1 cellular context compared by ENCODE assay signal in genomic region chr9:133347985-133348762, GRCh38.
TF ChIP-seq lines count a peak whose summit lies in the region.

MED22 (minus strand) TSS chr9:133348131; CDS start chr9:133346662, 1,469 bp downstream.
RPL7A (plus strand) TSS chr9:133348218; CDS start chr9:133348244, 26 bp downstream.

TF ChIP-seq in K562, 482 proteins besides CTCF, POLR2A, EP300 and RAD21 (continued from another document and continues in another):
- TF ChIP-seq REST (CRISPR knock-in tag; IDR thresholded peaks at IDR 0.05; ENCODE audit: low read depth): no peak
- TF ChIP-seq OTX1 (CRISPR knock-in tag; IDR thresholded peaks at IDR 0.05): 0 out of 2 replicates have a peak, but pooled peaks have one; percentile 65
- TF ChIP-seq PREB (CRISPR knock-in tag; IDR thresholded peaks at IDR 0.05): no peak
- peak; percentile 84 for TF ChIP-seq ZNF143 (CRISPR knock-in tag; IDR thresholded peaks at IDR 0.05)
- no peak for TF ChIP-seq MXD1 (CRISPR knock-in tag; IDR thresholded peaks at IDR 0.05; ENCODE audit: borderline replicate concordance, poor library complexity, severe bottlenecking)
- TF ChIP-seq ZFPM2 (CRISPR knock-in tag; IDR thresholded peaks at IDR 0.05): no peak
- no peak; the same call in 1 of the 2 replicates for TF ChIP-seq GMEB1 (CRISPR knock-in tag; IDR thresholded peaks at IDR 0.05)
- no peak for TF ChIP-seq ZNF253 (CRISPR knock-in tag; conservative IDR thresholded peaks at IDR 0.05)
- TF ChIP-seq FOS (IDR thresholded peaks at IDR 0.05; ENCODE audit: extremely low read depth, insufficient read length): no peak
- peak; percentile 91 for TF ChIP-seq GTF2E2 (tag; IDR thresholded peaks at IDR 0.05)
- TF ChIP-seq NFXL1 (CRISPR knock-in tag; IDR thresholded peaks at IDR 0.05): no peak
- no peak for TF ChIP-seq MECOM (CRISPR knock-in tag; IDR thresholded peaks at IDR 0.05)
- no peak for TF ChIP-seq DNMT1 (IDR thresholded peaks at IDR 0.05)
- TF ChIP-seq HDAC1 (IDR thresholded peaks at IDR 0.05): peak in 1 of 2 experiments; percentile 78; a peak in 1 of 4 replicates
- TF ChIP-seq ZNF263 (CRISPR knock-in tag; IDR thresholded peaks at IDR 0.05; ENCODE audit: borderline replicate concordance): peak; percentile 63; the same call in 1 of the 2 replicates
- no peak for TF ChIP-seq MCM3 (IDR thresholded peaks at IDR 0.05)
- TF ChIP-seq RUNX1 (IDR thresholded peaks at IDR 0.05; ENCODE audit: low read depth): 0 out of 2 replicates have a peak, but pooled peaks have one; percentile 20
- no peak for TF ChIP-seq DMBX1 (CRISPR knock-in tag; IDR thresholded peaks at IDR 0.05; ENCODE audit: borderline replicate concordance)
- no peak for TF ChIP-seq ZNF232 (CRISPR knock-in tag; IDR thresholded peaks at IDR 0.05)
- TF ChIP-seq ARID2 (IDR thresholded peaks at IDR 0.05): no peak
- peak; percentile 68; the same call in 1 of the 2 replicates for TF ChIP-seq ETV5 (CRISPR knock-in tag; IDR thresholded peaks at IDR 0.05; ENCODE audit: low read depth)
- TF ChIP-seq MAFK (IDR thresholded peaks at IDR 0.05; ENCODE audit: low read length): no peak
- TF ChIP-seq CC2D1A (IDR thresholded peaks at IDR 0.05): no peak
- TF ChIP-seq BMI1 (IDR thresholded peaks at IDR 0.05; ENCODE audit: low read length): no peak
- no peak for TF ChIP-seq SRSF3 (IDR thresholded peaks at IDR 0.05; ENCODE audit: insufficient read depth, low read length)
- TF ChIP-seq MXI1 (IDR thresholded peaks at IDR 0.05; ENCODE audit: low read depth, low read length): peak; percentile 60; the same call in 1 of the 2 replicates
- TF ChIP-seq KLF13 (tag; IDR thresholded peaks at IDR 0.05; ENCODE audit: borderline replicate concordance, low read depth): no peak
- peak; percentile 38; the same call in 1 of the 2 replicates for TF ChIP-seq LARP7 (IDR thresholded peaks at IDR 0.05)
- TF ChIP-seq NCOR1 (IDR thresholded peaks at IDR 0.05): peak; percentile 57; the same call in 1 of the 2 replicates
- TF ChIP-seq HDAC6 (IDR thresholded peaks at IDR 0.05; ENCODE audit: low read depth, low read length): no peak
- TF ChIP-seq POLR2G (IDR thresholded peaks at IDR 0.05; ENCODE audit: low read depth, low read length): peak; percentile 97
- TF ChIP-seq NELFE (IDR thresholded peaks at IDR 0.05; ENCODE audit: insufficient read depth, insufficient read length): no peak
- no peak for TF ChIP-seq NR1H2 (CRISPR knock-in tag; IDR thresholded peaks at IDR 0.05)
- no peak for TF ChIP-seq KDM2B (CRISPR knock-in tag; IDR thresholded peaks at IDR 0.05)
- peak; percentile 89 for TF ChIP-seq PHF20 (IDR thresholded peaks at IDR 0.05; ENCODE audit: partially characterized antibody)
- no peak for TF ChIP-seq BRF2 (IDR thresholded peaks at IDR 0.05; ENCODE audit: borderline replicate concordance, insufficient read depth, insufficient read length)
- 0 out of 2 replicates have a peak, but pooled peaks have one; percentile 25 for TF ChIP-seq DIDO1 (tag; IDR thresholded peaks at IDR 0.05; ENCODE audit: low read depth)
- TF ChIP-seq SNRNP70 (optimal IDR thresholded peaks at IDR 0.05; ENCODE audit: low read depth, low read length): peak; percentile 67
- TF ChIP-seq THRB (CRISPR knock-in tag; conservative IDR thresholded peaks at IDR 0.05): peak; percentile 88
- 0 out of 2 replicates have a peak, but pooled peaks have one; percentile 40 for TF ChIP-seq TARDBP (IDR thresholded peaks at IDR 0.05)
- no peak for TF ChIP-seq RBM17 (IDR thresholded peaks at IDR 0.05; ENCODE audit: borderline replicate concordance, low read depth, low read length)
- TF ChIP-seq GTF2F1 (IDR thresholded peaks at IDR 0.05; ENCODE audit: low read depth, low read length): peak; percentile 88
- TF ChIP-seq ZNF511 (CRISPR knock-in tag; IDR thresholded peaks at IDR 0.05): peak; percentile 61; the same call in 1 of the 2 replicates
- TF ChIP-seq SRSF7 (optimal IDR thresholded peaks at IDR 0.05; ENCODE audit: low read depth, low read length): no peak
- TF ChIP-seq ZFP1 (CRISPR knock-in tag; IDR thresholded peaks at IDR 0.05): no peak
- TF ChIP-seq ARID3A (IDR thresholded peaks at IDR 0.05; ENCODE audit: borderline replicate concordance, low read depth, low read length): no peak
- TF ChIP-seq KDM4B (IDR thresholded peaks at IDR 0.05; ENCODE audit: borderline replicate concordance in 2 of 2, low read depth in 1 of 2): no peak; a peak in 2 of 4 replicates
- TF ChIP-seq ZNF280A (IDR thresholded peaks at IDR 0.05; ENCODE audit: low read depth, partially characterized antibody): no peak
- peak; percentile 84; the same call in 1 of the 2 replicates for TF ChIP-seq ZNF76 (CRISPR knock-in tag; IDR thresholded peaks at IDR 0.05; ENCODE audit: borderline replicate concordance)
- TF ChIP-seq MAFF (IDR thresholded peaks at IDR 0.05; ENCODE audit: low read length): peak; percentile 69; the same call in 1 of the 2 replicates
- peak; percentile 45; the same call in 1 of the 2 replicates for TF ChIP-seq SOX6 (IDR thresholded peaks at IDR 0.05)
